In genomic region chr13:33761744-33762143, GRCh38 we compare ENCODE assay signal across 10 cellular contexts. TPM values are rescaled to one million over a fixed set of nuclear protein-coding genes. Genes with fewer than 3 reads are reported as not detected.
DNase-seq lines count a peak whose midpoint lies in the region; ATAC-seq and TF ChIP-seq lines count a peak whose summit lies in the region.
"Had no signal": no experiment of that assay in that cellular context is flagged by ENCODE, and none has a peak within 500 bp of the region (broad histone marks: within the 10 kb centered on the region; RNA-seq: fewer than 3 reads in every experiment).

No MANE protein-coding gene starts in this region.

- POLR2A ChIA-PET in naive thymus-derived CD4-positive, alpha-beta T cell (lab: Charles Lee) = no interaction called here

- DNase-seq in AG09319 (ENCODE audit: extremely low read depth, low read depth) = no peak
- DNase-seq in HT1080 (ENCODE audit: low read depth) = peak; percentile 5
- peak; percentile 12 for DNase-seq in RKO (ENCODE audit: low spot score)
- DNase-seq in foreskin fibroblast = peak; percentile 7 to 50
- DNase-seq in naive thymus-derived CD4-positive, alpha-beta T cell = no peak
- no peak for DNase-seq in RPMI8226
- DNase-seq: stimulated activated CD4-positive, alpha-beta T cell treated with anti-CD3 and anti-CD28 coated beads, Interleukin-15, amount 100 ng/mL, for 24 hours had no signal

- intact Hi-C loops in naive thymus-derived CD4-positive, alpha-beta T cell (cut with micrococcal nuclease) = no loop called here

- H3K9me3 ChIP-seq in naive thymus-derived CD4-positive, alpha-beta T cell (ENCODE audit: control insufficient read depth in 2 of 3, low read length in 3 of 3) = no peaks in the 10 kb centered on the region

- no peaks in the 10 kb centered on the region for H3K36me3 Mint-ChIP-seq in naive thymus-derived CD4-positive, alpha-beta T cell
- H3K36me3 Mint-ChIP-seq: activated naive CD4-positive, alpha-beta T cell treated with anti-CD3 and anti-CD28 coated beads, Interleukin-2, amount 50 U/mL, for 72 hours had no signal

- H3K27me3 ChIP-seq in naive thymus-derived CD4-positive, alpha-beta T cell (ENCODE audit: control insufficient read depth in 2 of 2, insufficient read depth in 2 of 2, low read length in 2 of 2) = no peaks in the 10 kb centered on the region

- TF ChIP-seq CTCF in AG09319 (IDR thresholded peaks at IDR 0.05; ENCODE audit: low read depth, low read length) (peak; percentile 18), foreskin fibroblast (IDR thresholded peaks at IDR 0.05; ENCODE audit: low read depth, low read length) (peak; percentile 26)

- H3K36me3 ChIP-seq in naive thymus-derived CD4-positive, alpha-beta T cell (ENCODE audit: control insufficient read depth in 2 of 3, insufficient read depth in 3 of 3, low read length in 3 of 3) = no peaks in the 10 kb centered on the region

- ATAC-seq in naive thymus-derived CD4-positive, alpha-beta T cell = no peak
- ATAC-seq in GM18867 (IDR thresholded peaks at IDR 0.05; ENCODE audit: unreplicated experiment) (no peak), GM18519 (IDR thresholded peaks at IDR 0.05; ENCODE audit: low FRiP score, unreplicated experiment) (no peak)
- ATAC-seq: activated naive CD4-positive, alpha-beta T cell treated with anti-CD3 and anti-CD28 coated beads, Interleukin-2, amount 50 U/mL, for 72 hours had no signal

- peaks cover 0 to 7% (median 4%) of the 10 kb centered on the region in 5 donors for H3K27me3 Mint-ChIP-seq in naive thymus-derived CD4-positive, alpha-beta T cell

- H3K4me3 Mint-ChIP-seq in naive thymus-derived CD4-positive, alpha-beta T cell = no peak overlapping the region

- no peaks in the 10 kb centered on the region for H3K4me1 ChIP-seq in naive thymus-derived CD4-positive, alpha-beta T cell (ENCODE audit: control insufficient read depth in 2 of 2, insufficient read depth in 2 of 2, low read length in 2 of 2)

- H3K4me1 Mint-ChIP-seq in naive thymus-derived CD4-positive, alpha-beta T cell = no peaks in the 10 kb centered on the region

- H3K4me3 ChIP-seq in foreskin fibroblast (ENCODE audit: low read depth in 1 of 2, low read length in 2 of 2) = no peak overlapping the region
- no peak overlapping the region for H3K4me3 ChIP-seq in naive thymus-derived CD4-positive, alpha-beta T cell (ENCODE audit: low read length)

- H3K27ac Mint-ChIP-seq in naive thymus-derived CD4-positive, alpha-beta T cell = no peak overlapping the region
- H3K27ac Mint-ChIP-seq: activated naive CD4-positive, alpha-beta T cell treated with anti-CD3 and anti-CD28 coated beads, Interleukin-2, amount 50 U/mL, for 72 hours had no signal

- CTCF ChIA-PET in naive thymus-derived CD4-positive, alpha-beta T cell (lab: Charles Lee) = interaction anchor here (1.0 to 1.2 kb wide), 2 partner anchors 9 to 11 kb away, joined by 3 read pairs; no protein-coding TSS in a partner anchor

- no peak overlapping the region for H3K27ac ChIP-seq in naive thymus-derived CD4-positive, alpha-beta T cell (ENCODE audit: low read depth, low read length)

- H3K9me3 Mint-ChIP-seq in naive thymus-derived CD4-positive, alpha-beta T cell = no peaks in the 10 kb centered on the region
- H3K9me3 Mint-ChIP-seq: activated naive CD4-positive, alpha-beta T cell treated with anti-CD3 and anti-CD28 coated beads, Interleukin-2, amount 50 U/mL, for 72 hours had no signal

RNA-seq across cellular contexts. Expression of gene RFC3, which starts 56.2 kb away (rescaled TPM):
- 50.1 and 56.5 TPM in 2 replicates for total RNA-seq in HT1080 (2014; rRNA removed; shearing (Covaris generic))
- 59.9 and 62.2 TPM in 2 replicates for polyA plus RNA-seq in HT1080 (2015; cell fraction: cytosol; rRNA removed)
- 62.7 and 64.9 TPM in 2 replicates for polyA plus RNA-seq in HT1080 (2015; cell fraction: nucleus; rRNA removed)
- total RNA-seq in naive thymus-derived CD4-positive, alpha-beta T cell = 10 to 100 TPM in 1 of 5 experiments, 1 to 10 TPM in 4; 4.5 to 29.9 (median 7.1) TPM
- 1 to 10 TPM; 5.4 to 5.6 TPM for polyA plus RNA-seq in naive thymus-derived CD4-positive, alpha-beta T cell

Comparison
In these comparisons a context has a peak if more than half of its experiments do, and no peak if none do; other contexts are left out.
1. DNase-seq: peak in HT1080 (single experiment), RKO (single experiment) and foreskin fibroblast (2 of 2); none in AG09319 (single experiment), naive thymus-derived CD4-positive, alpha-beta T cell (0 of 9) and RPMI8226 (single experiment).